In the genomic region with DNA sequence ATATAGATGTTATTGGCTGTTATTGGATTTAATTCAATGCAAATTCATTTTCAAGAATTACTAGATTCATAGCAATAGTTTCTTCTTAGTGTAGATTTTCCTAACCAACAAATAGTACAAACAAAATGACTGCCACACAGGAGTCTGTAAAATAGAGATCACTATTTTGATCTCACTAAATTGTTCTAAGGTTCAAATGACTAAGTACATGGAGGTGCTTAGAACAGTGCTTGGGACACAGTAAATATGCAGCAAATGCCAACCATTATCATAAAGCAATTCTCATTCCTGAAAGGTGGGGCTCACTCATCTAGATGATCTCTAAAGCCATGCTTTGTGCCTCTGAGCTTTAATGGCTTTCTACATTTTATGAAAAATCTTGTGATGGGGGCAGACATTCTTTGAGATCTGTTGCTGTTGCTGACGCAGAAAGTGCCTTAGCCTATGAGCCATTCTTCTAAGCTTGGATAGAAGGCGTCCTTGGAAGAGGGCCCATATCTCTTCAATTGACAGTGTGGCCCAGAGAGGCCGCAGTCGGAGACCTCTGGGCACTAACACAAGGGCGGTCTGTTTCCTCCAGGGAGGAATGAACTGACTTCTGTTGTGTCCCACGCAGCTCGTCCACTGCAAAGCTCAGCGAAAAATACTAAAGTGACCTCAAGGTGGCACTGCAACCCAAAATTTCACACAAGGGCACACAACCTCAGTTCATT, we compare ENCODE assay signal across 8 cellular contexts. TPM values are rescaled to one million over a fixed set of nuclear protein-coding genes. Genes with fewer than 3 reads are reported as not detected.
DNase-seq lines count a peak whose midpoint lies in the region; ATAC-seq and TF ChIP-seq lines count a peak whose summit lies in the region.

No MANE protein-coding gene starts in this region.

- CTCF ChIA-PET in BJ (lab: Yijun Ruan, JAX) (interaction anchor here (0.7 to 12.0 kb wide), 27 partner anchors 10 to 1117 kb away, joined by 3 to 113 read pairs (median 5); partner anchors contain the start of genes FAM114A1, TLR1 and TLR10), HEK293T (lab: Yijun Ruan, JAX) (interaction anchor here (0.7 to 3.9 kb wide), 14 partner anchors 10 to 1150 kb away, joined by 3 to 23 read pairs (median 4); partner anchors contain the start of genes TLR1 and TLR10)

- TF ChIP-seq CTCF in BJ (IDR thresholded peaks at IDR 0.05; ENCODE audit: insufficient read depth, low read depth, low read length) (peak; percentile 64), SU-DHL-6 (IDR thresholded peaks at IDR 0.05; ENCODE audit: insufficient read depth, low read length, poor library complexity, severe bottlenecking) (peak; percentile 50), vagina (IDR thresholded peaks at IDR 0.05) (peak; percentile 38 to 77 (median 71))

- H3K27me3 Mint-ChIP-seq in activated naive CD8-positive, alpha-beta T cell treated with anti-CD3 and anti-CD28 coated beads, Interleukin-2, amount 50 U/mL, for 24 hours, result no peaks in the 10 kb centered on the region

- ATAC-seq in activated naive CD8-positive, alpha-beta T cell treated with anti-CD3 and anti-CD28 coated beads, Interleukin-2, amount 50 U/mL, for 24 hours, result peak; percentile 70
- peak; percentile 82 for ATAC-seq in Right ventricle myocardium superior (ENCODE audit: poor library complexity)
- no peak for ATAC-seq in GM18511 (IDR thresholded peaks at IDR 0.05; ENCODE audit: unreplicated experiment)

- H3K9me2 ChIP-seq in SU-DHL-6 (replicated peaks; ENCODE audit: insufficient read depth, low read length), result no peaks in the 10 kb centered on the region

- H3F3A ChIP-seq in SU-DHL-6 (ENCODE audit: insufficient read depth), result peaks cover 40% of the 10 kb centered on the region

- intact Hi-C loops in Right ventricle myocardium superior (cut with DNase I), result loop anchor here (10.0 kb wide), 1 partner anchor 376 kb away; no protein-coding TSS in a partner anchor
- intact Hi-C loops in posterior cingulate gyrus (cut with DNase I), result loop anchor here (5.0 kb wide), 1 partner anchor 98 kb away; the partner anchor contains the start of gene TLR6
- intact Hi-C loops in vagina (cut with DNase I), result no loop called here

- H3K79me2 ChIP-seq in SU-DHL-6 (ENCODE audit: insufficient read depth, low read length), result no peaks in the 10 kb centered on the region; the same call in 1 of the 2 replicates

- H3K27ac ChIP-seq in SU-DHL-6 (ENCODE audit: low read depth, low read length), result peak overlapping the region; percentile 99
- no peak overlapping the region for H3K27ac ChIP-seq in vagina

- H3K9me3 ChIP-seq in SU-DHL-6 (ENCODE audit: insufficient read depth, low read length) (no peaks in the 10 kb centered on the region), vagina (no peaks in the 10 kb centered on the region)

- no peak overlapping the region for H3K4me3 ChIP-seq in BJ (ENCODE audit: low read depth, low read length)
- H3K4me3 ChIP-seq in SU-DHL-6 (ENCODE audit: insufficient read depth, low read length, poor library complexity, severe bottlenecking), result no peak overlapping the region
- H3K4me3 ChIP-seq in vagina, result no peak overlapping the region

- no peak for TF ChIP-seq POLR2A in vagina (IDR thresholded peaks at IDR 0.05)

- H3K4me2 ChIP-seq in SU-DHL-6 (ENCODE audit: low read depth, low read length, poor library complexity, severe bottlenecking), result peak overlapping the region; percentile 84

- no peaks in the 10 kb centered on the region for H3K36me3 ChIP-seq in BJ (ENCODE audit: control insufficient read depth, insufficient read depth, low read length)
- no peaks in the 10 kb centered on the region for H3K36me3 ChIP-seq in SU-DHL-6 (ENCODE audit: low read length)
- no peaks in the 10 kb centered on the region for H3K36me3 ChIP-seq in vagina

- H3K4me3 Mint-ChIP-seq in activated naive CD8-positive, alpha-beta T cell treated with anti-CD3 and anti-CD28 coated beads, Interleukin-2, amount 50 U/mL, for 24 hours, result no peak overlapping the region

- no peaks in the 10 kb centered on the region for H3K9me3 Mint-ChIP-seq in activated naive CD8-positive, alpha-beta T cell treated with anti-CD3 and anti-CD28 coated beads, Interleukin-2, amount 50 U/mL, for 24 hours

- H4K20me1 ChIP-seq in SU-DHL-6 (ENCODE audit: low read depth, low read length), result no peaks in the 10 kb centered on the region

- no peaks in the 10 kb centered on the region for H3K27me3 ChIP-seq in BJ (ENCODE audit: control insufficient read depth, insufficient read depth, low read length)
- no peaks in the 10 kb centered on the region for H3K27me3 ChIP-seq in SU-DHL-6 (ENCODE audit: low read length)
- no peaks in the 10 kb centered on the region for H3K27me3 ChIP-seq in vagina

- H3K4me1 ChIP-seq in vagina, result no peaks in the 10 kb centered on the region

- peaks cover 24% of the 10 kb centered on the region for H3K4me1 Mint-ChIP-seq in activated naive CD8-positive, alpha-beta T cell treated with anti-CD3 and anti-CD28 coated beads, Interleukin-2, amount 50 U/mL, for 24 hours

- peak overlapping the region; percentile 57 for H2AFZ ChIP-seq in SU-DHL-6 (ENCODE audit: low read depth, low read length, severe bottlenecking)

- no peak overlapping the region for H3K27ac Mint-ChIP-seq in activated naive CD8-positive, alpha-beta T cell treated with anti-CD3 and anti-CD28 coated beads, Interleukin-2, amount 50 U/mL, for 24 hours

- peak overlapping the region; percentile 74 for H3K9ac ChIP-seq in SU-DHL-6 (ENCODE audit: low read length)

- DNase-seq in BJ (ENCODE audit: low read depth) (no peak), HEK293T (ENCODE audit: extremely low spot score) (peak; percentile 39), Right ventricle myocardium superior (peak; percentile 53), posterior cingulate gyrus (peak; percentile 58 to 97 (median 85)), vagina (ENCODE audit: extremely low spot score in 2 of 2) (no peak)
- DNase-seq in activated naive CD8-positive, alpha-beta T cell treated with anti-CD3 and anti-CD28 coated beads, Interleukin-2, amount 50 U/mL, for 24 hours, result peak; percentile 68

- H3K36me3 Mint-ChIP-seq in activated naive CD8-positive, alpha-beta T cell treated with anti-CD3 and anti-CD28 coated beads, Interleukin-2, amount 50 U/mL, for 24 hours (ENCODE audit: low read depth), result no peaks in the 10 kb centered on the region

- POLR2A ChIA-PET in BJ (lab: Charles Lee) (no interaction called here), HEK293T (lab: Yijun Ruan, JAX) (no interaction called here)

TF ChIP-seq in HEK293T, 16 proteins besides CTCF, POLR2A, EP300 and RAD21:
- no peak for TF ChIP-seq ZNF384 (IDR thresholded peaks at IDR 0.05)
- TF ChIP-seq FOXA1 (IDR thresholded peaks at IDR 0.05), result no peak
- no peak for TF ChIP-seq SP1 (IDR thresholded peaks at IDR 0.05)
- no peak for TF ChIP-seq TARDBP (IDR thresholded peaks at IDR 0.05)
- TF ChIP-seq, protein P1, sequence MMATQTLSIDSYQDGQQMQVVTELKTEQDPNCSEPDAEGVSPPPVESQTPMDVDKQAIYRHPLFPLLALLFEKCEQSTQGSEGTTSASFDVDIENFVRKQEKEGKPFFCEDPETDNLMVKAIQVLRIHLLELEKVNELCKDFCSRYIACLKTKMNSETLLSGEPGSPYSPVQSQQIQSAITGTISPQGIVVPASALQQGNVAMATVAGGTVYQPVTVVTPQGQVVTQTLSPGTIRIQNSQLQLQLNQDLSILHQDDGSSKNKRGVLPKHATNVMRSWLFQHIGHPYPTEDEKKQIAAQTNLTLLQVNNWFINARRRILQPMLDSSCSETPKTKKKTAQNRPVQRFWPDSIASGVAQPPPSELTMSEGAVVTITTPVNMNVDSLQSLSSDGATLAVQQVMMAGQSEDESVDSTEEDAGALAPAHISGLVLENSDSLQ (IDR thresholded peaks at IDR 0.05), result no peak
- TF ChIP-seq FOXM1 (IDR thresholded peaks at IDR 0.05; ENCODE audit: borderline replicate concordance), result no peak
- TF ChIP-seq CTBP1 (IDR thresholded peaks at IDR 0.05; ENCODE audit: borderline replicate concordance), result no peak
- no peak for TF ChIP-seq ELF4 (IDR thresholded peaks at IDR 0.05)
- no peak for TF ChIP-seq BHLHE40 (IDR thresholded peaks at IDR 0.05; ENCODE audit: borderline replicate concordance)
- TF ChIP-seq HDGF (IDR thresholded peaks at IDR 0.05; ENCODE audit: borderline replicate concordance), result no peak
- no peak for TF ChIP-seq LEF1 (IDR thresholded peaks at IDR 0.05; ENCODE audit: borderline replicate concordance)
- TF ChIP-seq FOXK2 (IDR thresholded peaks at IDR 0.05), result no peak
- TF ChIP-seq ARNT (IDR thresholded peaks at IDR 0.05), result no peak
- TF ChIP-seq NFRKB (IDR thresholded peaks at IDR 0.05), result no peak
- no peak for TF ChIP-seq L3MBTL2 (conservative IDR thresholded peaks at IDR 0.05)
- no peak for TF ChIP-seq SUZ12 (IDR thresholded peaks at IDR 0.05)

RNA-seq across cellular contexts. Expression of gene TLR10, which starts 23.6 kb away (rescaled TPM):
- not detected in 2 replicates for polyA plus RNA-seq in BJ (2011; rRNA removed)
- polyA minus RNA-seq in BJ (2011; rRNA and poly(A)+ RNA removed), result not detected in 2 replicates
- not detected for total RNA-seq in Right ventricle myocardium superior
- total RNA-seq in vagina, result not detected

RNA-seq across cellular contexts. Expression of gene TLR1, which starts 45.4 kb away (rescaled TPM):
- polyA plus RNA-seq in BJ (2011; rRNA removed), result 0.05 and 0.16 TPM in 2 replicates
- polyA minus RNA-seq in BJ (2011; rRNA and poly(A)+ RNA removed), result not detected in 2 replicates
- total RNA-seq in Right ventricle myocardium superior, result 3.4 TPM
- total RNA-seq in vagina, result 10.3 TPM

Comparison
In these comparisons a context has a peak if more than half of its experiments do, and no peak if none do; other contexts are left out.
1. DNase-seq: peak in HEK293T (single experiment), activated naive CD8-positive, alpha-beta T cell treated with anti-CD3 and anti-CD28 coated beads, Interleukin-2, amount 50 U/mL, for 24 hours (single experiment), Right ventricle myocardium superior (single experiment) and posterior cingulate gyrus (10 of 10); none in BJ (single experiment) and vagina (0 of 2).
2. Peak in every context shown above with its lines, with median percentiles within 50 percentile points of each other: CTCF ChIP-seq.